ENCODE assay signal across 18 cellular contexts in the genomic region with DNA sequence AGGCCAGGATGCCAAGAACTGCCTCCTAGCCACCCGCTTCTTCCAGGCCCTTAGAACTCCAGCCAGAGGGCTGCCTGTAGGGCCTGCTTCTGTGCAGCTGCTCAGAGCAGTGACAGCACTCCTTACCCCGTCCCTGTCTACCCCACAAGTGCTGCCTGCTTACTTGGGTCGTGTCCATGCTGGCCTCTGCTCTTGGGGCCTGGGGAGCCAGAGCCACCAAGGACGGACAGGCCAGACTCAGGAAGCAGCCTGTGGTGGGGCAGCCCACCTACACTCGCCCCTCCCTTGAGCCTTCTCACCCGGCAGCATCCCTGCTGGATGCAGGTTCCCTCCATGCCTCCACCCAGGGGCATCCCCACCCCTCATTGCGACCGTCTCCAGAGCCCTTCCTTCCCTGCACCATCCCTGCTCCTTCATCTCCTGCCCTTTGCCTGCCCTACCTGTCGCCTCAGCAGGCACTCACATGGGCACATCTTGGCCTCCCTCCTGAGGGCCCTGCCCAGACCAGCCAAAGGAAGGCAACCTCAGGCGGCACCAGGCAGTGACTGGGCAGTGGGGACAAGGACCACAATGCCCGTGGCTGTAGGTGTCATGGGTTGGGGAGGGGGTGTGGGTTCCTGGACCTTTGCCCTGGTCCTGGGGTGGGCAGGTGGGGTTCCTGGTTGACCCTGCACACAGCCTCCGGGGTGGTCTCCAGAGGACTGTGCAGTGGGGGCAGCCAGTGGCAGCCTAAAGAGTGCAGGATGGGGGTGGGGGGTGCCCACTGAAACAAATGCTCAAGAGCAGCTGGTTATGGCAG.
DNase-seq lines count a peak whose midpoint lies in the region; ATAC-seq, FAIRE-seq and TF ChIP-seq lines count a peak whose summit lies in the region.
"Had no signal": no experiment of that assay in that cellular context is flagged by ENCODE, and none has a peak within 500 bp of the region (broad histone marks: within the 10 kb centered on the region; RNA-seq: fewer than 3 reads in every experiment).

No MANE protein-coding gene starts in this region.

- no peak for DNase-seq in A549 (ENCODE audit: low read depth in 1 of 2, low spot score in 1 of 2)
- DNase-seq in HepG2 (ENCODE audit: low spot score), result no peak
- DNase-seq in spleen, result peak; percentile 71
- DNase-seq in NCI-H524 (lab: John Stamatoyannopoulos, UW), result no peak
- DNase-seq in Kasumi-1 (lab: John Stamatoyannopoulos, UW), result no peak
- DNase-seq: DMS79; HFFc6; NCI-H1092 treated with DMSO at 0.1 percent for 48 hours; NCI-H2081 treated with DMSO at 0.1 percent for 48 hours; NCI-H748 treated with DMSO at 0.1 percent for 48 hours; NK-92 treated with Interleukin-12 subunit alpha and Interleukin-12 subunit beta, amount 100 ng/mL, for 24 hours; SHP77 had no signal

- TF ChIP-seq EP300 in A549 (IDR thresholded peaks at IDR 0.05) (no peak), HepG2 (IDR thresholded peaks at IDR 0.05; ENCODE audit: low read depth in 2 of 2, low read length in 2 of 2) (no peak), HepG2 (CRISPR knock-in tag; IDR thresholded peaks at IDR 0.05; ENCODE audit: borderline replicate concordance) (no peak)

- H3K9ac ChIP-seq in HepG2 (ENCODE audit: insufficient read depth, low read depth, low read length), result no peak overlapping the region

- no peaks in the 10 kb centered on the region for H3K79me2 ChIP-seq in HepG2 (ENCODE audit: insufficient read depth, low read length)

- ATAC-seq in A549, result peak; percentile 10 to 25; a peak in 3 of 6 replicates
- peak; percentile 44 for ATAC-seq in HepG2
- no peak for ATAC-seq in esophagus mucosa

- CTCF ChIA-PET in A549 (lab: Yijun Ruan, JAX), result no interaction called here
- CTCF ChIA-PET in HEK293 (lab: Yijun Ruan, JAX), result interaction anchor here (0.8 kb wide), 1 partner anchor 224 kb away, joined by 3 read pairs; no protein-coding TSS in a partner anchor
- CTCF ChIA-PET in HepG2 (lab: Yijun Ruan, JAX; ENCODE audit: low intra/inter-chr PET ratio, low total read pairs), result no interaction called here

- in situ Hi-C loops in HepG2 (cut with HindIII; ENCODE audit: extremely low pct_ligation_motif_present, low pct_unique_long_range_greater_than_20kb), result no loop called here

- no TSS peak for BruUV-seq in HepG2 (replicated peaks; lab: Mats Ljungman, UMichigan)

- no peak for TF ChIP-seq RAD21 in A549 (conservative IDR thresholded peaks at IDR 0.05 in 1 of 2, IDR thresholded peaks at IDR 0.05 in 1 of 2)
- TF ChIP-seq RAD21 in HepG2 (CRISPR knock-in tag; IDR thresholded peaks at IDR 0.05), result no peak

- TF ChIP-seq POLR2A in A549 (IDR thresholded peaks at IDR 0.05; ENCODE audit: low read length) (no peak), HepG2 (IDR thresholded peaks at IDR 0.05; ENCODE audit: insufficient read depth in 1 of 2, low read depth in 2 of 2, low read length in 2 of 2) (no peak), spleen (IDR thresholded peaks at IDR 0.05) (no peak)

- no peak overlapping the region for H2AFZ ChIP-seq in HepG2 (ENCODE audit: low read length)

- H3K9me3 ChIP-seq in A549 (no peaks in the 10 kb centered on the region), HEK293 (ENCODE audit: control insufficient read depth, insufficient read depth, low read depth, low read length) (no peaks in the 10 kb centered on the region), HepG2 (ENCODE audit: low read length) (no peaks in the 10 kb centered on the region), spleen (no peaks in the 10 kb centered on the region)

- peaks cover 43% of the 10 kb centered on the region for H3K4me1 ChIP-seq in A549
- no peaks in the 10 kb centered on the region for H3K4me1 ChIP-seq in HEK293 (ENCODE audit: control insufficient read depth, insufficient read depth, low read length)
- peaks cover 17% of the 10 kb centered on the region for H3K4me1 ChIP-seq in HepG2 (ENCODE audit: insufficient read depth, low read length)
- peaks cover 0 to 15% (median 0%) of the 10 kb centered on the region in 6 donors for H3K4me1 ChIP-seq in spleen

- 87% methylated on average over 10 of the region's 12 CpGs for WGBS in A549 (ENCODE audit: missing lambda C conversion rate)
- 47% methylated on average over 11 of the region's 12 CpGs for WGBS in HepG2 (ENCODE audit: low lambda C conversion rate)
- 88 to 97% (median 91%) methylated on average over 9 to 12 of the region's 12 CpGs for WGBS in spleen, 5 donors

- H3K36me3 ChIP-seq in HEK293 (ENCODE audit: control insufficient read depth in 2 of 2, insufficient read depth in 1 of 2, low read length in 2 of 2) (no peaks in the 10 kb centered on the region), HepG2 (replicated peaks in 1 of 2; ENCODE audit: control insufficient read depth in 1 of 2, insufficient read depth in 2 of 2, low read length in 2 of 2) (no peaks in the 10 kb centered on the region), spleen (no peaks in the 10 kb centered on the region)

- H3K4me3 ChIP-seq in A549, result no peak overlapping the region
- no peak overlapping the region for H3K4me3 ChIP-seq in HEK293 (ENCODE audit: low read depth, low read length)
- no peak overlapping the region for H3K4me3 ChIP-seq in HepG2 (replicated peaks in 1 of 3; ENCODE audit: insufficient read depth in 1 of 3, low read depth in 2 of 3, low read length in 3 of 3)
- no peak overlapping the region for H3K4me3 ChIP-seq in spleen
- H3K4me3 ChIP-seq: SK-N-MC had no signal

- peak overlapping the region; percentile 49 to 81; a peak in 5 of 6 replicates for H3K27ac ChIP-seq in A549
- H3K27ac ChIP-seq in HEK293 (ENCODE audit: extremely low read depth, low read depth, low read length), result no peak overlapping the region
- H3K27ac ChIP-seq in HepG2 (ENCODE audit: extremely low read length, insufficient read depth, low read length), result no peak overlapping the region
- no peak overlapping the region for H3K27ac ChIP-seq in spleen
- H3K27ac ChIP-seq: C4-2B, SK-N-MC had no signal

- FAIRE-seq in A549 (lab: Jason Lieb, UNC) (no peak), HepG2 (lab: Jason Lieb, UNC) (no peak)
- FAIRE-seq: GM12892, GM18507 had no signal

- H3K4me2 ChIP-seq in A549 (no peak overlapping the region), HepG2 (ENCODE audit: low read depth, low read length) (no peak overlapping the region)

- POLR2A ChIA-PET in A549 (lab: Yijun Ruan, JAX) (no interaction called here), HEK293 (lab: Yijun Ruan, JAX) (no interaction called here), HepG2 (lab: Yijun Ruan, JAX) (no interaction called here)

- no peak for TF ChIP-seq CTCF in A549 (IDR thresholded peaks at IDR 0.05)
- no peak for TF ChIP-seq CTCF in HEK293 (tag by site-specific recombination; IDR thresholded peaks at IDR 0.05)
- no peak for TF ChIP-seq CTCF in HepG2 (CRISPR knock-in tag; IDR thresholded peaks at IDR 0.05)
- no peak for TF ChIP-seq CTCF in spleen (IDR thresholded peaks at IDR 0.05 in 8 of 11, conservative IDR thresholded peaks at IDR 0.05 in 3 of 11)

- no peaks in the 10 kb centered on the region for H3K27me3 ChIP-seq in HepG2 (ENCODE audit: control insufficient read depth in 1 of 2, insufficient read depth in 2 of 2, low read length in 2 of 2)
- H3K27me3 ChIP-seq in spleen (replicated peaks in 1 of 7), result no peaks in the 10 kb centered on the region

- H4K20me1 ChIP-seq in HepG2 (ENCODE audit: insufficient read depth, low read length), result no peaks in the 10 kb centered on the region

- intact Hi-C loops in HepG2 (cut with micrococcal nuclease; ENCODE audit: unreplicated experiment), result loop anchor here (10.0 kb wide), 1 partner anchor 55 kb away; no protein-coding TSS in a partner anchor
- intact Hi-C loops in spleen (cut with DNase I; ENCODE audit: low total_unique reads), result no loop called here

TF ChIP-seq in A549, 52 proteins besides CTCF, POLR2A, EP300 and RAD21 (continues in another document):
- no peak for TF ChIP-seq CHD2 (IDR thresholded peaks at IDR 0.05; ENCODE audit: low read length, partially characterized antibody)
- TF ChIP-seq ZFP36 (IDR thresholded peaks at IDR 0.05; ENCODE audit: borderline replicate concordance, partially characterized antibody), result no peak
- TF ChIP-seq EHF (CRISPR knock-in tag; IDR thresholded peaks at IDR 0.05), result no peak
- no peak for TF ChIP-seq MAZ (IDR thresholded peaks at IDR 0.05; ENCODE audit: borderline replicate concordance, low read depth, low read length)
- TF ChIP-seq, protein P1, sequence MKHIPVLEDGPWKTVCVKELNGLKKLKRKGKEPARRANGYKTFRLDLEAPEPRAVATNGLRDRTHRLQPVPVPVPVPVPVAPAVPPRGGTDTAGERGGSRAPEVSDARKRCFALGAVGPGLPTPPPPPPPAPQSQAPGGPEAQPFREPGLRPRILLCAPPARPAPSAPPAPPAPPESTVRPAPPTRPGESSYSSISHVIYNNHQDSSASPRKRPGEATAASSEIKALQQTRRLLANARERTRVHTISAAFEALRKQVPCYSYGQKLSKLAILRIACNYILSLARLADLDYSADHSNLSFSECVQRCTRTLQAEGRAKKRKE (CRISPR knock-in tag; IDR thresholded peaks at IDR 0.05; ENCODE audit: low read depth), result no peak

TF ChIP-seq in HepG2, 621 proteins besides CTCF, POLR2A, EP300 and RAD21:
- TF ChIP-seq ZNF333 (CRISPR knock-in tag; IDR thresholded peaks at IDR 0.05; ENCODE audit: borderline replicate concordance), result 0 out of 2 replicates have a peak, but pooled peaks have one; percentile 29
- TF ChIP-seq SP4 (CRISPR knock-in tag; IDR thresholded peaks at IDR 0.05), result no peak

Comparison
In these comparisons a context has a peak if more than half of its experiments do, and no peak if none do; other contexts are left out.
1. H3K27ac ChIP-seq: peak in A549 (2 of 2); none in HEK293 (single experiment), HepG2 (single experiment) and spleen (0 of 8).